ENCODE assay signal across 8 cellular contexts in the genomic region with DNA sequence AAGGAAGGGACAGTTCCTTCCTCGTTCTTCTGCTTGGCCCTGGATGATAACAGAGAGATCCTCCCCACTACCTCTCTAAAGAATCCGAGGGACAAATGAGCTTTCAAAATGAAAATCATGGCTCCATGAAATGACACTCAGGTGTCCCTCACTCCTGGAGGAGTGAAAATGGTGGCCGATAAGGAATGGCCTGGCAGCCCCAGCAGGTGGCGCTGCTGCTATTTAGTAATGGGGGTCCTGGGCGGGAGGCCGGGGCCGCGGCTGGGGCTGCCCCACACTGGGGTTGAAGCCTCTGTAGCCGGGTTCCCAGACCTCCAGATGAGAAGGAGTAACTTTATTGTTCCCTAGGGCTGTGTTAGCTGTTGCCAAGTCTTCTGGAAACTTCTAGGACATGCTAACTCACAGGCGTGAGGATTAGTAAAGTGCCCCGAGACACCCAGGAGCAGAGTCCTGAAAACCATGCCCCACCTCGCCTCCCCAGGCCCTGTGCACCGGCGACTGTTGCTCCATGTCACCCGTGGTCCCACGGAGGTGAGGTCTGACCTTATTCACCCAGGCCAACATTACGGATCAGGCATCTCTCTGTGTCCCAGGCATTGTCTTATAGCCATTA.
DNase-seq lines count a peak whose midpoint lies in the region; ATAC-seq, FAIRE-seq and TF ChIP-seq lines count a peak whose summit lies in the region.

No MANE protein-coding gene starts in this region.

- no peak overlapping the region for H2AFZ ChIP-seq in keratinocyte (ENCODE audit: control insufficient read depth, low read length)

- intact Hi-C loops in breast epithelium (cut with DNase I; ENCODE audit: low total_unique reads): no loop called here

- no peak overlapping the region for H3K9ac ChIP-seq in keratinocyte (ENCODE audit: control insufficient read depth, extremely low read depth, insufficient read depth, low read length)

- peak; percentile 60 for DNase-seq in AG08395 (ENCODE audit: low spot score)
- peak; percentile 83 for DNase-seq in NAMALWA (ENCODE audit: low spot score)
- DNase-seq in breast epithelium (ENCODE audit: low spot score in 2 of 2): peak in 1 of 2 donors; percentile 38
- no peak for DNase-seq in keratinocyte (ENCODE audit: low read depth, low spot score)
- DNase-seq in stimulated activated CD4-positive, alpha-beta T cell treated with anti-CD3 and anti-CD28 coated beads, Interleukin-1b, Interleukin-23, amount 100 ng/mL, for 48 hours: peak; percentile 69

- TF ChIP-seq POLR2A in breast epithelium (IDR thresholded peaks at IDR 0.05): no peak

- no peaks in the 10 kb centered on the region for H4K20me1 ChIP-seq in keratinocyte (ENCODE audit: control insufficient read depth, extremely low read depth, insufficient read depth, low read length)

- TF ChIP-seq CTCF in WI38 (IDR thresholded peaks at IDR 0.05; ENCODE audit: low read depth, low read length) (peak; percentile 70), breast epithelium (IDR thresholded peaks at IDR 0.05) (peak; percentile 45 to 74 (median 63)), keratinocyte (optimal IDR thresholded peaks at IDR 0.05 in 1 of 3, IDR thresholded peaks at IDR 0.05 in 1 of 3, conservative IDR thresholded peaks at IDR 0.05 in 1 of 3; ENCODE audit: extremely low read depth in 1 of 3, insufficient read depth in 2 of 3, low read length in 3 of 3) (peak; percentile 67 to 90 (median 73))

- H3K9me3 ChIP-seq in breast epithelium (no peaks in the 10 kb centered on the region), keratinocyte (ENCODE audit: control insufficient read depth, low read depth, low read length) (no peaks in the 10 kb centered on the region)

- H3K9me1 ChIP-seq in keratinocyte (ENCODE audit: control insufficient read depth, extremely low read depth, insufficient read depth, low read length): no peaks in the 10 kb centered on the region

- no peaks in the 10 kb centered on the region for H3K79me2 ChIP-seq in keratinocyte (ENCODE audit: control insufficient read depth, insufficient read depth, low read length)

- peaks cover 3% of the 10 kb centered on the region in 2 donors for H3K4me1 ChIP-seq in breast epithelium
- H3K4me1 ChIP-seq in keratinocyte (ENCODE audit: control insufficient read depth, extremely low read depth, insufficient read depth, low read length): no peaks in the 10 kb centered on the region

- ATAC-seq in GM18907 (IDR thresholded peaks at IDR 0.05; ENCODE audit: unreplicated experiment): peak; percentile 64
- no peak for ATAC-seq in GM18519 (IDR thresholded peaks at IDR 0.05; ENCODE audit: low FRiP score, unreplicated experiment)

- H3K4me3 ChIP-seq in WI38 (ENCODE audit: low read depth, low read length) (no peak overlapping the region), breast epithelium (no peak overlapping the region), keratinocyte (ENCODE audit: control insufficient read depth in 2 of 3, extremely low read depth in 1 of 3, insufficient read depth in 2 of 3, low read depth in 1 of 3, low read length in 3 of 3) (no peak overlapping the region)

- H3K27ac ChIP-seq in breast epithelium: no peak overlapping the region
- no peak overlapping the region for H3K27ac ChIP-seq in keratinocyte (ENCODE audit: control insufficient read depth, insufficient read depth, low read length)

- FAIRE-seq in keratinocyte (lab: Jason Lieb, UNC): peak; percentile 23

- no peaks in the 10 kb centered on the region for H3K27me3 ChIP-seq in breast epithelium
- H3K27me3 ChIP-seq in keratinocyte (ENCODE audit: control insufficient read depth, extremely low read depth, insufficient read depth, low read length): no peaks in the 10 kb centered on the region

- H3K36me3 ChIP-seq in breast epithelium (no peaks in the 10 kb centered on the region), keratinocyte (ENCODE audit: control insufficient read depth in 2 of 2, extremely low read depth in 1 of 2, insufficient read depth in 2 of 2, low read length in 2 of 2) (peaks cover 0 to 8% of the 10 kb centered on the region in 2 experiments)

- no peak overlapping the region for H3K4me2 ChIP-seq in keratinocyte (ENCODE audit: control insufficient read depth, extremely low read depth, insufficient read depth, low read depth, low read length)

- dilution Hi-C loops in keratinocyte (cut with MboI; ENCODE audit: extremely low pct_ligation_motif_present, low sequenced_read_pairs): no loop called here
